Comparison of ENCODE assay signal across 1 cellular context in the genomic region with DNA sequence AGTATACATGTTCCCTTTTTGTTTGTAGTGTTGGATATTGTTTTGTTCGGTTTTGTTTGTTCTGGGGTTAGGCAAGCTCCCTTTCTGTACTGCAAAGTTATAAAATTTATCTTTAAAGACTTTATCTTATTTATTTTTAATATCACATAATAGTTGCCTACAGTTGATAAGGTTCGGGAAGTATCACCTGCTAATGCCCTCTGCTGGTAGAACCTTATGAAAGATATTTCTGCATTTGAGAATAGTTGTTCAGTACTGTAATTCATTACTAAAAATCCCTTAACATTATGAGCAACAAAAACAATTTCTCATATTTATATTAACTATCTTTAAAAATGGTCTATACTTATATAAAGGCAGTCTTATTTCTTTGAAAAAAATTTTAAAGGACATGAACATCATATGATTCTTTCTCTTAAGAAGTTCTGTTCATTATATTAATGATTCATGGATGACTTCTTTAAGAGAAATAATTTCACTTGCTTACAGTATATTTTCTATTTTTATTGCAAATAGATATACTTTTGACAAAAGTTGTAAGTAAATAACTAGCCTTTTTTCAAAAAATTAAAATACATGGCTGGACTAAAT.
TF ChIP-seq lines count a peak whose summit lies in the region.

No MANE protein-coding gene starts in this region.

TF ChIP-seq in Ishikawa, 13 proteins besides CTCF, POLR2A, EP300 and RAD21 (continued from another document):
- TF ChIP-seq, protein P1, sequence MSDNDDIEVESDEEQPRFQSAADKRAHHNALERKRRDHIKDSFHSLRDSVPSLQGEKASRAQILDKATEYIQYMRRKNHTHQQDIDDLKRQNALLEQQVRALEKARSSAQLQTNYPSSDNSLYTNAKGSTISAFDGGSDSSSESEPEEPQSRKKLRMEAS (IDR thresholded peaks at IDR 0.05): no peak
- TF ChIP-seq CREB1 (IDR thresholded peaks at IDR 0.05; ENCODE audit: low read depth) (no peak), FOXM1 (IDR thresholded peaks at IDR 0.05; ENCODE audit: borderline replicate concordance, low read depth) (no peak), TEAD4 (IDR thresholded peaks at IDR 0.05) (no peak), TCF12 (IDR thresholded peaks at IDR 0.05; ENCODE audit: low read depth) (no peak), CEBPB (IDR thresholded peaks at IDR 0.05) (no peak), YY1 (IDR thresholded peaks at IDR 0.05; ENCODE audit: low read depth) (no peak)
- TF ChIP-seq, protein P2, sequence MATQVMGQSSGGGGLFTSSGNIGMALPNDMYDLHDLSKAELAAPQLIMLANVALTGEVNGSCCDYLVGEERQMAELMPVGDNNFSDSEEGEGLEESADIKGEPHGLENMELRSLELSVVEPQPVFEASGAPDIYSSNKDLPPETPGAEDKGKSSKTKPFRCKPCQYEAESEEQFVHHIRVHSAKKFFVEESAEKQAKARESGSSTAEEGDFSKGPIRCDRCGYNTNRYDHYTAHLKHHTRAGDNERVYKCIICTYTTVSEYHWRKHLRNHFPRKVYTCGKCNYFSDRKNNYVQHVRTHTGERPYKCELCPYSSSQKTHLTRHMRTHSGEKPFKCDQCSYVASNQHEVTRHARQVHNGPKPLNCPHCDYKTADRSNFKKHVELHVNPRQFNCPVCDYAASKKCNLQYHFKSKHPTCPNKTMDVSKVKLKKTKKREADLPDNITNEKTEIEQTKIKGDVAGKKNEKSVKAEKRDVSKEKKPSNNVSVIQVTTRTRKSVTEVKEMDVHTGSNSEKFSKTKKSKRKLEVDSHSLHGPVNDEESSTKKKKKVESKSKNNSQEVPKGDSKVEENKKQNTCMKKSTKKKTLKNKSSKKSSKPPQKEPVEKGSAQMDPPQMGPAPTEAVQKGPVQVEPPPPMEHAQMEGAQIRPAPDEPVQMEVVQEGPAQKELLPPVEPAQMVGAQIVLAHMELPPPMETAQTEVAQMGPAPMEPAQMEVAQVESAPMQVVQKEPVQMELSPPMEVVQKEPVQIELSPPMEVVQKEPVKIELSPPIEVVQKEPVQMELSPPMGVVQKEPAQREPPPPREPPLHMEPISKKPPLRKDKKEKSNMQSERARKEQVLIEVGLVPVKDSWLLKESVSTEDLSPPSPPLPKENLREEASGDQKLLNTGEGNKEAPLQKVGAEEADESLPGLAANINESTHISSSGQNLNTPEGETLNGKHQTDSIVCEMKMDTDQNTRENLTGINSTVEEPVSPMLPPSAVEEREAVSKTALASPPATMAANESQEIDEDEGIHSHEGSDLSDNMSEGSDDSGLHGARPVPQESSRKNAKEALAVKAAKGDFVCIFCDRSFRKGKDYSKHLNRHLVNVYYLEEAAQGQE (IDR thresholded peaks at IDR 0.05; ENCODE audit: low read depth): no peak
